8 cellular contexts compared by ENCODE assay signal in the genomic region with DNA sequence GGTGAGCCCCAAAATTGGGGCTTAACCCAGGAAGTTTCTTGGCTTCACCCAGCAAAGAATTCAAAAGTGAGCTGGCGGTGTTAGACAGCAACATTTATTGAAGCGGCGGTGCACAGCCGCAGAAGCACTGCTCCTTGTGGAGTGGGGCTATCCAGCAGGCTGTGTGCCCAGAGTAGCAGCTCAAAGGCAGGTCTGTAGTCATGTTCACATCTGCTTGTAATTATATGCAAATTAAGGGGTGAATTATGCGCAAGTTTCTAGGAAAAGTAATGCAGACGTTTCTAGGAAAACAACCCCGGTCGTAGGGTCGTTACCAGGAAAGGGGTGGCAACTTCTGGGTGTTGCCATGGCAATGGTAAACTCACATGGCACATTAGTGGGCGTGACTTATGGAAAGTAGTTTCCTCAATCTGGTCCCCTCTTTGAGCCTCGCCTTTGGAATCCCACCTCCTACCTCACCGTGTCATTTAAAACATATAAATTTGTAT. TPM values are rescaled to one million over a fixed set of nuclear protein-coding genes. Genes with fewer than 3 reads are reported as not detected.
DNase-seq lines count a peak whose midpoint lies in the region; ATAC-seq, FAIRE-seq and TF ChIP-seq lines count a peak whose summit lies in the region.

No MANE protein-coding gene starts in this region.

- H3K79me2 ChIP-seq in mammary epithelial cell (ENCODE audit: insufficient read depth, low read length): no peaks in the 10 kb centered on the region

- H3K4me2 ChIP-seq in mammary epithelial cell (ENCODE audit: insufficient read depth, low read depth, low read length): peak overlapping the region; percentile 87

- TF ChIP-seq CTCF in GM13976 (IDR thresholded peaks at IDR 0.05; ENCODE audit: borderline replicate concordance, control extremely low read depth, extremely low read depth, insufficient read depth, missing control alignments) (no peak), WTC11 (IDR thresholded peaks at IDR 0.05) (no peak), mammary epithelial cell (conservative IDR thresholded peaks at IDR 0.05 in 1 of 2, IDR thresholded peaks at IDR 0.05 in 1 of 2; ENCODE audit: extremely low read depth in 1 of 2, insufficient read depth in 1 of 2, low read depth in 1 of 2, low read length in 2 of 2) (no peak), kidney (IDR thresholded peaks at IDR 0.05; ENCODE audit: borderline replicate concordance, extremely low read depth, insufficient read depth) (no peak), lower leg skin (IDR thresholded peaks at IDR 0.05) (no peak)

- H2AFZ ChIP-seq in mammary epithelial cell (ENCODE audit: low read depth, low read length): peak overlapping the region; percentile 65

- H3K9ac ChIP-seq in mammary epithelial cell (ENCODE audit: insufficient read depth, low read length): peak overlapping the region; percentile 61
- no peak overlapping the region for H3K9ac ChIP-seq in kidney (ENCODE audit: low read length in 2 of 2)

- no peak overlapping the region for H3K27ac Mint-ChIP-seq in WTC11

- peak; percentile 95 for ATAC-seq in WTC11

- H3K27me3 ChIP-seq in mammary epithelial cell (ENCODE audit: insufficient read depth, low read length): no peaks in the 10 kb centered on the region

- H3K4me3 Mint-ChIP-seq in WTC11: peak overlapping the region; percentile 61

- in situ Hi-C loops in GM13976 (cut with MboI; ENCODE audit: low sequenced_read_pairs, unreplicated experiment) (no loop called here), mammary epithelial cell (cut with MboI; ENCODE audit: low sequenced_read_pairs in 2 of 2) (no loop called here)

- CTCF ChIA-PET in WTC11 (lab: Charles Lee) (interaction anchor here (1.3 kb wide), 1 partner anchor 59 kb away, joined by 4 read pairs; no protein-coding TSS in a partner anchor), mammary epithelial cell (lab: Charles Lee; ENCODE audit: low non-redundant PET) (no interaction called here)

- H3K27me3 Mint-ChIP-seq in WTC11 (ENCODE audit: low read depth): peaks cover 19% of the 10 kb centered on the region

- H3K9me3 Mint-ChIP-seq in WTC11: no peaks in the 10 kb centered on the region

- no peaks in the 10 kb centered on the region for H3K9me3 ChIP-seq in mammary epithelial cell (replicated peaks; ENCODE audit: insufficient read depth, low read length)
- H3K9me3 ChIP-seq in kidney (ENCODE audit: control insufficient read depth in 1 of 2, low read length in 2 of 2): no peaks in the 10 kb centered on the region

- intact Hi-C loops in mammary epithelial cell (cut with micrococcal nuclease) (no loop called here), kidney (cut with DNase I) (no loop called here), lower leg skin (cut with DNase I; ENCODE audit: low total_unique reads) (no loop called here)

- BruUV-seq in mammary epithelial cell (replicated peaks; lab: Mats Ljungman, UMichigan): no TSS peak

- DNase-seq in GM13976 (ENCODE audit: low spot score) (peak; percentile 41), HuH-7 (ENCODE audit: low spot score) (peak; percentile 40), WTC11 (ENCODE audit: low spot score) (peak; percentile 62), mammary epithelial cell (peak; percentile 54), kidney (no peak), KG1 (lab: John Stamatoyannopoulos, UW) (no peak), lower leg skin (ENCODE audit: low spot score in 2 of 2) (no peak)
- peak; percentile 83 for DNase-seq in stimulated activated CD4-positive, alpha-beta T cell treated with anti-CD3 and anti-CD28 coated beads, Interleukin-1b, Interleukin-23, amount 100 ng/mL, for 48 hours

- H3K27ac ChIP-seq in mammary epithelial cell (ENCODE audit: insufficient read depth, low read depth, low read length) (peak overlapping the region; percentile 85), kidney (ENCODE audit: low read depth in 2 of 2, low read length in 2 of 2) (no peak overlapping the region)

- H3K4me3 ChIP-seq in mammary epithelial cell (replicated peaks in 1 of 3; ENCODE audit: insufficient read depth in 1 of 3, low read depth in 2 of 3, low read length in 3 of 3) (peak overlapping the region; percentile 10 to 24 (median 17)), kidney (ENCODE audit: low read length in 2 of 2) (peak overlapping the region; percentile 51), lower leg skin (ENCODE audit: low read depth, poor library complexity, severe bottlenecking) (no peak overlapping the region)

- POLR2A ChIA-PET in WTC11 (lab: Charles Lee): interaction anchor here (0.5 kb wide), 1 partner anchor 178 kb away, joined by 4 read pairs; no protein-coding TSS in a partner anchor

- dilution Hi-C loops in mammary epithelial cell (cut with HindIII; ENCODE audit: low sequenced_read_pairs): no loop called here

- no peak for FAIRE-seq in kidney (lab: Jason Lieb, UNC)

- no peak for TF ChIP-seq POLR2A in lower leg skin (IDR thresholded peaks at IDR 0.05)

- H4K20me1 ChIP-seq in mammary epithelial cell (ENCODE audit: insufficient read depth, low read length): no peaks in the 10 kb centered on the region

- no peaks in the 10 kb centered on the region for H3K4me1 ChIP-seq in mammary epithelial cell (ENCODE audit: insufficient read depth, low read length)
- peaks cover 0 to 2% of the 10 kb centered on the region in 2 donors for H3K4me1 ChIP-seq in kidney (ENCODE audit: control insufficient read depth in 1 of 2, insufficient read depth in 1 of 2, low read depth in 1 of 2, low read length in 2 of 2)

- H3K36me3 ChIP-seq in mammary epithelial cell (ENCODE audit: insufficient read depth, low read length): no peaks in the 10 kb centered on the region
- no peaks in the 10 kb centered on the region for H3K36me3 ChIP-seq in kidney (ENCODE audit: control insufficient read depth in 1 of 2, insufficient read depth in 2 of 2, low read length in 2 of 2)

- no peaks in the 10 kb centered on the region for H3K36me3 Mint-ChIP-seq in WTC11

- peaks cover 10% of the 10 kb centered on the region for H3K4me1 Mint-ChIP-seq in WTC11

- WGBS in mammary epithelial cell (ENCODE audit: low coverage, missing lambda C conversion rate): 5% methylated on average over 12 of the region's 12 CpGs
- WGBS in lower leg skin, 2 donors: 5 to 7% methylated on average over 12 of the region's 12 CpGs

TF ChIP-seq in WTC11, 78 proteins besides CTCF, POLR2A, EP300 and RAD21 (continues in another document):
- TF ChIP-seq, protein P1, sequence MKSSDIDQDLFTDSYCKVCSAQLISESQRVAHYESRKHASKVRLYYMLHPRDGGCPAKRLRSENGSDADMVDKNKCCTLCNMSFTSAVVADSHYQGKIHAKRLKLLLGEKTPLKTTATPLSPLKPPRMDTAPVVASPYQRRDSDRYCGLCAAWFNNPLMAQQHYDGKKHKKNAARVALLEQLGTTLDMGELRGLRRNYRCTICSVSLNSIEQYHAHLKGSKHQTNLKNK (CRISPR knock-in tag; IDR thresholded peaks at IDR 0.05): no peak
- no peak for TF ChIP-seq ZNF396 (CRISPR knock-in tag; IDR thresholded peaks at IDR 0.05; ENCODE audit: borderline replicate concordance)
- no peak for TF ChIP-seq ZNF219 (CRISPR knock-in tag; IDR thresholded peaks at IDR 0.05; ENCODE audit: borderline replicate concordance)
- no peak for TF ChIP-seq FOXP1 (CRISPR knock-in tag; IDR thresholded peaks at IDR 0.05; ENCODE audit: borderline replicate concordance)
- no peak for TF ChIP-seq MXD4 (CRISPR knock-in tag; IDR thresholded peaks at IDR 0.05; ENCODE audit: borderline replicate concordance)
- TF ChIP-seq ZNF416 (CRISPR knock-in tag; IDR thresholded peaks at IDR 0.05): no peak
- TF ChIP-seq, protein P2, sequence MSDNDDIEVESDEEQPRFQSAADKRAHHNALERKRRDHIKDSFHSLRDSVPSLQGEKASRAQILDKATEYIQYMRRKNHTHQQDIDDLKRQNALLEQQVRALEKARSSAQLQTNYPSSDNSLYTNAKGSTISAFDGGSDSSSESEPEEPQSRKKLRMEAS (CRISPR knock-in tag; IDR thresholded peaks at IDR 0.05): no peak
- no peak for TF ChIP-seq ATF1 (CRISPR knock-in tag; IDR thresholded peaks at IDR 0.05)
- no peak for TF ChIP-seq ZNF423 (CRISPR knock-in tag; IDR thresholded peaks at IDR 0.05)
- TF ChIP-seq, protein P3, sequence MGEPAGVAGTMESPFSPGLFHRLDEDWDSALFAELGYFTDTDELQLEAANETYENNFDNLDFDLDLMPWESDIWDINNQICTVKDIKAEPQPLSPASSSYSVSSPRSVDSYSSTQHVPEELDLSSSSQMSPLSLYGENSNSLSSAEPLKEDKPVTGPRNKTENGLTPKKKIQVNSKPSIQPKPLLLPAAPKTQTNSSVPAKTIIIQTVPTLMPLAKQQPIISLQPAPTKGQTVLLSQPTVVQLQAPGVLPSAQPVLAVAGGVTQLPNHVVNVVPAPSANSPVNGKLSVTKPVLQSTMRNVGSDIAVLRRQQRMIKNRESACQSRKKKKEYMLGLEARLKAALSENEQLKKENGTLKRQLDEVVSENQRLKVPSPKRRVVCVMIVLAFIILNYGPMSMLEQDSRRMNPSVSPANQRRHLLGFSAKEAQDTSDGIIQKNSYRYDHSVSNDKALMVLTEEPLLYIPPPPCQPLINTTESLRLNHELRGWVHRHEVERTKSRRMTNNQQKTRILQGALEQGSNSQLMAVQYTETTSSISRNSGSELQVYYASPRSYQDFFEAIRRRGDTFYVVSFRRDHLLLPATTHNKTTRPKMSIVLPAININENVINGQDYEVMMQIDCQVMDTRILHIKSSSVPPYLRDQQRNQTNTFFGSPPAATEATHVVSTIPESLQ (CRISPR knock-in tag; IDR thresholded peaks at IDR 0.05): no peak
- no peak for TF ChIP-seq SP1 (CRISPR knock-in tag; conservative IDR thresholded peaks at IDR 0.05)
- no peak for TF ChIP-seq NR1H2 (CRISPR knock-in tag; IDR thresholded peaks at IDR 0.05)
- no peak for TF ChIP-seq ZNF121 (CRISPR knock-in tag; IDR thresholded peaks at IDR 0.05)
- TF ChIP-seq, protein P4, sequence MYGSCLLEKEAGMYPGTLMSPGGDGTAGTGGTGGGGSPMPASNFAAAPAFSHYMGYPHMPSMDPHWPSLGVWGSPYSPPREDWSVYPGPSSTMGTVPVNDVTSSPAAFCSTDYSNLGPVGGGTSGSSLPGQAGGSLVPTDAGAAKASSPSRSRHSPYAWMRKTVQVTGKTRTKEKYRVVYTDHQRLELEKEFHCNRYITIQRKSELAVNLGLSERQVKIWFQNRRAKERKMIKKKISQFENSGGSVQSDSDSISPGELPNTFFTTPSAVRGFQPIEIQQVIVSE (CRISPR knock-in tag; IDR thresholded peaks at IDR 0.05; ENCODE audit: borderline replicate concordance): no peak

RNA-seq across cellular contexts. Expression of a gene that starts 13.7 kb away (rescaled TPM):
- 26.8 to 29.7 TPM (median 28.2 TPM) in 3 replicates for total RNA-seq in WTC11 (2021)
- total RNA-seq in mammary epithelial cell: 10 to 100 TPM; 23.3 to 26.0 TPM
- 14.2 TPM for polyA plus RNA-seq in mammary epithelial cell
- 47.4 TPM for polyA minus RNA-seq in mammary epithelial cell
- total RNA-seq in kidney: 34.0 TPM
- polyA plus RNA-seq in kidney (ENCODE audit: insufficient read depth, low read depth, low replicate concordance): 12.1 TPM
- 10 to 100 TPM; 24.3 to 38.9 (median 35.5) TPM for total RNA-seq in lower leg skin

RNA-seq across cellular contexts. Expression of a gene that starts 52.0 kb away (rescaled TPM):
- total RNA-seq in WTC11 (2021): 11.0 to 18.0 TPM (median 12.7 TPM) in 3 replicates
- total RNA-seq in mammary epithelial cell: 100 to 1,000 TPM; 129 to 301 TPM
- polyA plus RNA-seq in mammary epithelial cell: 111 TPM
- polyA minus RNA-seq in mammary epithelial cell: 123 TPM
- total RNA-seq in kidney: 109 TPM
- polyA plus RNA-seq in kidney (ENCODE audit: insufficient read depth, low read depth, low replicate concordance): 55.1 TPM
- 100 to 1,000 TPM in 3 of 4 donors, 10 to 100 TPM in 1; 81.8 to 164 (median 130) TPM for total RNA-seq in lower leg skin

Comparison
In these comparisons a context has a peak if more than half of its experiments do, and no peak if none do; other contexts are left out.
1. DNase-seq: peak in GM13976 (single experiment), HuH-7 (single experiment), WTC11 (single experiment), mammary epithelial cell (single experiment) and stimulated activated CD4-positive, alpha-beta T cell treated with anti-CD3 and anti-CD28 coated beads, Interleukin-1b, Interleukin-23, amount 100 ng/mL, for 48 hours (single experiment); none in kidney (single experiment), KG1 (single experiment) and lower leg skin (0 of 2).